ENCODE assay signal across 1 cellular context in the genomic region with DNA sequence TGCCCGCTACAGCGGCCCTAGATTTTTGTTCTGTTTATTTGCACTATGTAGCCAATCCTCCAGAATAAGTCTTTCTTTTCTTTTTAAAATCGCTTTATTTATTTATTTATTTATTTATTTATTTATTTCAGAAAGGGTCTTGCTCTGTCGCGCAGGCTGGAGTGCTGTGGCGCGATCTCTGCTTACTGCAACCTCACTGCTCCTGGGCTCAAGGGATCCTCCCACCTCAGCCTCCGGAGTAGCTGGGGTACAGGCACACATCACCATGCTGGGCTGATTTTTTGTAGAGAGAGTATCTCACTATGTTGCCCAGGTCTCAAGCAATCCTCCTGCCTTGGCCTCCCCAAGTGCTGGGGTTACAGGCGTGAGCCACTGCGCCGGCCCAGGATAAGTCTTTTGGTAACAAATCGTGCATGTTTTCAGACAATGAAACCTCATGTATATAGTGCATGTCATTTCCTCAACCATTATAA.
TF ChIP-seq lines count a peak whose summit lies in the region.

No MANE protein-coding gene starts in this region.

TF ChIP-seq in A549, 52 proteins besides CTCF, POLR2A, EP300 and RAD21 (continued from another document):
- TF ChIP-seq, protein P1, sequence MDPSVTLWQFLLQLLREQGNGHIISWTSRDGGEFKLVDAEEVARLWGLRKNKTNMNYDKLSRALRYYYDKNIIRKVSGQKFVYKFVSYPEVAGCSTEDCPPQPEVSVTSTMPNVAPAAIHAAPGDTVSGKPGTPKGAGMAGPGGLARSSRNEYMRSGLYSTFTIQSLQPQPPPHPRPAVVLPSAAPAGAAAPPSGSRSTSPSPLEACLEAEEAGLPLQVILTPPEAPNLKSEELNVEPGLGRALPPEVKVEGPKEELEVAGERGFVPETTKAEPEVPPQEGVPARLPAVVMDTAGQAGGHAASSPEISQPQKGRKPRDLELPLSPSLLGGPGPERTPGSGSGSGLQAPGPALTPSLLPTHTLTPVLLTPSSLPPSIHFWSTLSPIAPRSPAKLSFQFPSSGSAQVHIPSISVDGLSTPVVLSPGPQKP (IDR thresholded peaks at IDR 0.05; ENCODE audit: low read depth, low read length) = no peak
